Comparison of ENCODE assay signal across 8 cellular contexts in genomic region chr10:96833220-96834001, GRCh38. TPM values are rescaled to one million over a fixed set of nuclear protein-coding genes. Genes with fewer than 3 reads are reported as not detected.
DNase-seq lines count a peak whose midpoint lies in the region; ATAC-seq and TF ChIP-seq lines count a peak whose summit lies in the region.

No MANE protein-coding gene starts in this region.

- ATAC-seq in HG02938 (IDR thresholded peaks at IDR 0.05; ENCODE audit: unreplicated experiment): peak; percentile 1

- H3K27me3 ChIP-seq in Peyer's patch: no peaks in the 10 kb centered on the region
- no peaks in the 10 kb centered on the region for H3K27me3 ChIP-seq in breast epithelium
- no peaks in the 10 kb centered on the region for H3K27me3 ChIP-seq in smooth muscle cell (ENCODE audit: low read depth)

- H3K9ac ChIP-seq in smooth muscle cell (ENCODE audit: low read depth): peak overlapping the region; percentile 61

- H3K4me1 ChIP-seq in Peyer's patch (peaks cover 0 to 33% (median 13%) of the 10 kb centered on the region in 4 donors), breast epithelium (peaks cover 0 to 21% of the 10 kb centered on the region in 2 donors), smooth muscle cell (ENCODE audit: low read depth) (peaks cover 23% of the 10 kb centered on the region)

- peak overlapping the region; percentile 89 for H3K4me2 ChIP-seq in smooth muscle cell

- TF ChIP-seq POLR2A in Peyer's patch (IDR thresholded peaks at IDR 0.05): no peak
- TF ChIP-seq POLR2A in breast epithelium (IDR thresholded peaks at IDR 0.05): no peak

- H3K27ac ChIP-seq in Peyer's patch (peak overlapping the region; percentile 95 to 99 (median 98)), breast epithelium (peak overlapping the region; percentile 95 to 98), smooth muscle cell (ENCODE audit: low read depth) (peak overlapping the region; percentile 54)

- H3K79me2 ChIP-seq in smooth muscle cell (ENCODE audit: low read depth): peaks cover 48% of the 10 kb centered on the region

- no peak for TF ChIP-seq CTCF in Peyer's patch (IDR thresholded peaks at IDR 0.05)
- TF ChIP-seq CTCF in breast epithelium (IDR thresholded peaks at IDR 0.05): no peak
- TF ChIP-seq CTCF in smooth muscle cell (IDR thresholded peaks at IDR 0.05; ENCODE audit: borderline replicate concordance, insufficient read depth, poor library complexity, severe bottlenecking): no peak

- H3F3A ChIP-seq in smooth muscle cell (ENCODE audit: low read depth): peaks cover 9% of the 10 kb centered on the region

- H2AFZ ChIP-seq in smooth muscle cell (ENCODE audit: low read depth): no peak overlapping the region

- intact Hi-C loops in breast epithelium (cut with DNase I; ENCODE audit: low total_unique reads): no loop called here

- H3K36me3 ChIP-seq in Peyer's patch: no peaks in the 10 kb centered on the region
- H3K36me3 ChIP-seq in breast epithelium: no peaks in the 10 kb centered on the region
- no peaks in the 10 kb centered on the region for H3K36me3 ChIP-seq in smooth muscle cell (ENCODE audit: low read depth)

- H3K9me3 ChIP-seq in Peyer's patch: no peaks in the 10 kb centered on the region
- no peaks in the 10 kb centered on the region for H3K9me3 ChIP-seq in breast epithelium
- no peaks in the 10 kb centered on the region for H3K9me3 ChIP-seq in smooth muscle cell (replicated peaks; ENCODE audit: low read depth)

- H4K20me1 ChIP-seq in smooth muscle cell (ENCODE audit: low read depth): peaks cover 50% of the 10 kb centered on the region

- WGBS in smooth muscle cell (ENCODE audit: low lambda C conversion rate): under 1% methylated on average over 34 of the region's 46 CpGs

- H3K4me3 ChIP-seq in Peyer's patch (peak overlapping the region; percentile 69 to 91 (median 87)), breast epithelium (peak overlapping the region; percentile 92 to 97 (median 96)), smooth muscle cell (peak overlapping the region; percentile 91)

- peak; percentile 37 to 50 for DNase-seq in NOMO-1 (lab: John Stamatoyannopoulos, UW; ENCODE audit: unreplicated experiment in 2 of 2)
- no peak for DNase-seq in NOMO-1 treated with dmso at 0.1 percent for 144 hours (lab: John Stamatoyannopoulos, UW; ENCODE audit: unreplicated experiment)
- DNase-seq in Peyer's patch: peak in 2 of 3 donors; percentile 50 to 61
- no peak for DNase-seq in breast epithelium (ENCODE audit: low spot score in 2 of 2)
- DNase-seq in islet precursor cell: peak; percentile 77
- peak; percentile 42 for DNase-seq in smooth muscle cell (lab: John Stamatoyannopoulos, UW; ENCODE audit: unreplicated experiment)
- no peak for DNase-seq in NCI-H1105 treated with DMSO at 0.1 percent for 48 hours (lab: John Stamatoyannopoulos, UW)

RNA-seq across cellular contexts. Expression of gene LCOR, which starts 1.3 kb away (rescaled TPM):
- total RNA-seq in Peyer's patch (100 to 1,000 TPM in 1 of 4 donors, 10 to 100 TPM in 3; 61.9 to 133 (median 81.2) TPM), breast epithelium (10 to 100 TPM; 19.4 to 53.6 (median 35.7) TPM), smooth muscle cell (27.8 and 29.9 TPM in 2 replicates)
- 10.6 and 20.7 TPM in 2 replicates for polyA plus RNA-seq in smooth muscle cell

Comparison
In these comparisons a context has a peak if more than half of its experiments do, and no peak if none do; other contexts are left out.
1. DNase-seq: peak in NOMO-1 (2 of 2), Peyer's patch (2 of 3), islet precursor cell (single experiment) and smooth muscle cell (single experiment); none in NOMO-1 treated with dmso at 0.1 percent for 144 hours (single experiment), breast epithelium (0 of 2) and NCI-H1105 treated with DMSO at 0.1 percent for 48 hours (single experiment).
2. Peak in every context shown above with its lines, with median percentiles within 50 percentile points of each other: H3K27ac ChIP-seq and H3K4me3 ChIP-seq.